ENCODE assay signal across 25 cellular contexts in genomic region chr22:40703174-40703573, GRCh38. TPM values are rescaled to one million over a fixed set of nuclear protein-coding genes. Genes with fewer than 3 reads are reported as not detected.
DNase-seq lines count a peak whose midpoint lies in the region; ATAC-seq, FAIRE-seq and TF ChIP-seq lines count a peak whose summit lies in the region.
"Had no signal": no experiment of that assay in that cellular context is flagged by ENCODE, and none has a peak within 500 bp of the region (broad histone marks: within the 10 kb centered on the region; RNA-seq: fewer than 3 reads in every experiment).

No MANE protein-coding gene starts in this region.

- POLR2A ChIA-PET in WTC11 (lab: Charles Lee), result no interaction called here

- H3K36me3 ChIP-seq in Loucy (ENCODE audit: insufficient read depth, low read length), result no peaks in the 10 kb centered on the region
- no peaks in the 10 kb centered on the region for H3K36me3 ChIP-seq in neuronal stem cell (replicated peaks in 1 of 2; ENCODE audit: control insufficient read depth in 2 of 2, insufficient read depth in 2 of 2, low read length in 2 of 2)
- H3K36me3 ChIP-seq: breast epithelium, esophagus muscularis mucosa had no signal

- CTCF ChIA-PET in WTC11 (lab: Charles Lee), result interaction anchor here (0.8 to 1.6 kb wide), 3 partner anchors 11 to 57 kb away, joined by 3 to 5 read pairs (median 4); no protein-coding TSS in a partner anchor

- H3K27ac ChIP-seq in neuronal stem cell (replicated peaks; ENCODE audit: low read length), result no peak overlapping the region
- H3K27ac ChIP-seq: breast epithelium, esophagus muscularis mucosa, parathyroid adenoma, PC-9 had no signal

- peaks cover 10% of the 10 kb centered on the region for H3K36me3 Mint-ChIP-seq in WTC11
- no peaks in the 10 kb centered on the region for H3K36me3 Mint-ChIP-seq in activated T-cell treated with anti-CD3 and anti-CD28 coated beads, Interleukin-2, amount 50 U/mL, for 24 hours (ENCODE audit: low read depth)
- H3K36me3 Mint-ChIP-seq: activated naive CD4-positive, alpha-beta T cell treated with anti-CD3 and anti-CD28 coated beads, Interleukin-2, amount 50 U/mL, for 24 hours had no signal

- H2BK15ac ChIP-seq in neuronal stem cell (ENCODE audit: low read length), result no peak overlapping the region

- no peaks in the 10 kb centered on the region for H3K9me2 ChIP-seq in Loucy (replicated peaks; ENCODE audit: low read depth, low read length)

- no peaks in the 10 kb centered on the region for H3K79me1 ChIP-seq in neuronal stem cell (ENCODE audit: low read depth, low read length)

- peaks cover 20% of the 10 kb centered on the region for H3K9me3 Mint-ChIP-seq in WTC11
- no peaks in the 10 kb centered on the region for H3K9me3 Mint-ChIP-seq in activated T-cell treated with anti-CD3 and anti-CD28 coated beads, Interleukin-2, amount 50 U/mL, for 24 hours
- H3K9me3 Mint-ChIP-seq: activated naive CD4-positive, alpha-beta T cell treated with anti-CD3 and anti-CD28 coated beads, Interleukin-2, amount 50 U/mL, for 24 hours had no signal

- no peaks in the 10 kb centered on the region for H3K79me2 ChIP-seq in Loucy (ENCODE audit: insufficient read depth, low read length)
- H3K79me2 ChIP-seq: parathyroid adenoma had no signal

- H3K27me3 Mint-ChIP-seq in WTC11 (ENCODE audit: low read depth), result 0 out of 2 replicates have a peak, but pooled peaks cover 3% of the 10 kb centered on the region
- H3K27me3 Mint-ChIP-seq in activated T-cell treated with anti-CD3 and anti-CD28 coated beads, Interleukin-2, amount 50 U/mL, for 24 hours, result no peaks in the 10 kb centered on the region
- H3K27me3 Mint-ChIP-seq: activated naive CD4-positive, alpha-beta T cell treated with anti-CD3 and anti-CD28 coated beads, Interleukin-2, amount 50 U/mL, for 24 hours had no signal

- H3K23ac ChIP-seq in neuronal stem cell (ENCODE audit: low read depth, low read length, poor library complexity), result no peak overlapping the region

- ATAC-seq in WTC11, result peak; percentile 30; the same call in 1 of the 2 replicates
- ATAC-seq: SK-N-SH treated with all-trans-retinoic acid at 6 μM for 48 hours had no signal

- H3K9me3 ChIP-seq in Loucy (ENCODE audit: insufficient read depth, low read depth, low read length) (no peaks in the 10 kb centered on the region), neuronal stem cell (replicated peaks in 1 of 2; ENCODE audit: control insufficient read depth in 2 of 2, insufficient read depth in 1 of 2, low read depth in 1 of 2, low read length in 2 of 2) (peaks cover 2 to 8% of the 10 kb centered on the region in 2 donors)
- H3K9me3 ChIP-seq: breast epithelium, esophagus muscularis mucosa had no signal

- H3K4me3 ChIP-seq in Loucy (ENCODE audit: low read length, poor library complexity, severe bottlenecking), result no peak overlapping the region
- no peak overlapping the region for H3K4me3 ChIP-seq in neuronal stem cell (ENCODE audit: low read length in 2 of 2)
- H3K4me3 ChIP-seq: breast epithelium, esophagus muscularis mucosa, PC-9 had no signal

- DNase-seq in GM12892 (ENCODE audit: insufficient read length) (no peak), WTC11 (ENCODE audit: low spot score) (no peak), neuronal stem cell (ENCODE audit: low spot score) (no peak), DMS79 (lab: John Stamatoyannopoulos, UW) (no peak), Kasumi-1 (lab: John Stamatoyannopoulos, UW) (no peak)
- no peak for DNase-seq in activated T-cell treated with anti-CD3 and anti-CD28 coated beads, Interleukin-2, amount 50 U/mL, for 24 hours
- DNase-seq: activated CD4-positive, alpha-beta T cell treated with anti-CD3 and anti-CD28 coated beads, Interleukin-2, amount 50 U/mL, for 1 hour; activated T-cell treated with anti-CD3 and anti-CD28 coated beads, Interleukin-2, amount 50 U/mL, for 1 hour; AML-193; Caco-2; GDM1; GOT3; NCI-H187 treated with DMSO at 0.1 percent for 48 hours; NCI-H526 treated with DMSO at 0.1 percent for 48 hours; PC-9; stimulated activated CD4-positive, alpha-beta T cell treated with anti-CD3 and anti-CD28 coated beads, Interleukin-2, amount 100 ng/mL, for 48 hours had no signal

- H2AK5ac ChIP-seq in neuronal stem cell (ENCODE audit: low read depth, low read length), result no peak overlapping the region

- peaks cover 14% of the 10 kb centered on the region for H3K4me1 Mint-ChIP-seq in WTC11
- H3K4me1 Mint-ChIP-seq in activated T-cell treated with anti-CD3 and anti-CD28 coated beads, Interleukin-2, amount 50 U/mL, for 24 hours (ENCODE audit: low read depth), result peaks cover 9% of the 10 kb centered on the region

- no peak overlapping the region for H2BK12ac ChIP-seq in neuronal stem cell (ENCODE audit: low read length)

- no peaks in the 10 kb centered on the region for H3F3A ChIP-seq in Loucy (ENCODE audit: low read depth)

- FAIRE-seq in GM12892 (lab: Jason Lieb, UNC), result peak; percentile 70
- FAIRE-seq: TTC549 had no signal

- no peak for TF ChIP-seq POLR2A in GM12892 (IDR thresholded peaks at IDR 0.05; ENCODE audit: low read depth, low read length)

- no peaks in the 10 kb centered on the region for H4K20me1 ChIP-seq in Loucy (ENCODE audit: insufficient read depth, low read length, poor library complexity, severe bottlenecking)

- no peak overlapping the region for H3K14ac ChIP-seq in neuronal stem cell (ENCODE audit: low read length)

- no peaks in the 10 kb centered on the region for H3K27me3 ChIP-seq in Loucy (ENCODE audit: insufficient read depth, low read length, poor library complexity, severe bottlenecking)
- H3K27me3 ChIP-seq in neuronal stem cell (ENCODE audit: control insufficient read depth in 3 of 3, insufficient read depth in 3 of 3, low read depth in 1 of 3, low read length in 3 of 3), result peaks cover 0 to 43% (median 0%) of the 10 kb centered on the region in 3 experiments
- H3K27me3 ChIP-seq: breast epithelium, esophagus muscularis mucosa had no signal

- no CpG with 5 or more reads among the region's 1 CpG for whole genome bisulfite sequencing in neuronal stem cell (ENCODE audit: extremely low coverage in 2 of 2, insufficient read length in 2 of 2, insufficient replicate concordance in 1 of 2), 2 donors

- H3K4me1 ChIP-seq in Loucy (ENCODE audit: insufficient read depth, low read length, poor library complexity, severe bottlenecking), result peaks cover 8% of the 10 kb centered on the region
- H3K4me1 ChIP-seq in neuronal stem cell (ENCODE audit: control insufficient read depth in 2 of 2, insufficient read depth in 1 of 2, low read depth in 1 of 2, low read length in 2 of 2), result no peaks in the 10 kb centered on the region
- H3K4me1 ChIP-seq: breast epithelium, Caco-2, parathyroid adenoma had no signal

- H2AFZ ChIP-seq in Loucy (ENCODE audit: low read length) (peak overlapping the region; percentile 41), neuronal stem cell (ENCODE audit: low read length) (peak overlapping the region; percentile 1)
- H2AFZ ChIP-seq: parathyroid adenoma, PC-9 had no signal

- no peak overlapping the region for H3K4me2 ChIP-seq in Loucy (ENCODE audit: low read depth, low read length, poor library complexity, severe bottlenecking)
- H3K4me2 ChIP-seq in neuronal stem cell (ENCODE audit: insufficient read depth, low read length, poor library complexity, severe bottlenecking), result no peak overlapping the region
- H3K4me2 ChIP-seq: PC-9 had no signal

- H3K27ac Mint-ChIP-seq in WTC11, result no peak overlapping the region; the same call in 1 of the 2 replicates
- H3K27ac Mint-ChIP-seq in activated T-cell treated with anti-CD3 and anti-CD28 coated beads, Interleukin-2, amount 50 U/mL, for 24 hours, result no peak overlapping the region
- H3K27ac Mint-ChIP-seq: activated naive CD4-positive, alpha-beta T cell treated with anti-CD3 and anti-CD28 coated beads, Interleukin-2, amount 50 U/mL, for 24 hours had no signal

- H4K91ac ChIP-seq in neuronal stem cell (ENCODE audit: low read depth, low read length, poor library complexity), result no peak overlapping the region

- no peak overlapping the region for H4K8ac ChIP-seq in neuronal stem cell (ENCODE audit: low read depth, low read length)

- no peak overlapping the region for H3K4me3 Mint-ChIP-seq in WTC11
- H3K4me3 Mint-ChIP-seq in activated T-cell treated with anti-CD3 and anti-CD28 coated beads, Interleukin-2, amount 50 U/mL, for 24 hours, result no peak overlapping the region
- H3K4me3 Mint-ChIP-seq: activated naive CD4-positive, alpha-beta T cell treated with anti-CD3 and anti-CD28 coated beads, Interleukin-2, amount 50 U/mL, for 24 hours had no signal

- peak overlapping the region; percentile 2 for H3K9ac ChIP-seq in Loucy (ENCODE audit: low read depth, low read length, poor library complexity, severe bottlenecking)
- H3K9ac ChIP-seq in neuronal stem cell (ENCODE audit: low read depth, low read length, poor library complexity), result no peak overlapping the region
- H3K9ac ChIP-seq: parathyroid adenoma had no signal

- H3K18ac ChIP-seq in neuronal stem cell (ENCODE audit: low read length), result no peak overlapping the region

- no peak for TF ChIP-seq CTCF in Loucy (conservative IDR thresholded peaks at IDR 0.05; ENCODE audit: low read length)
- no peak for TF ChIP-seq CTCF in WTC11 (IDR thresholded peaks at IDR 0.05)

- H2BK5ac ChIP-seq in neuronal stem cell (ENCODE audit: low read length), result no peak overlapping the region

- no peak overlapping the region for H2BK120ac ChIP-seq in neuronal stem cell (ENCODE audit: low read depth, low read length)

- H3K4ac ChIP-seq in neuronal stem cell (ENCODE audit: low read length), result no peak overlapping the region

TF ChIP-seq in WTC11, 78 proteins besides CTCF, POLR2A, EP300 and RAD21 (continues in another document):
- TF ChIP-seq GTF2I (CRISPR knock-in tag; conservative IDR thresholded peaks at IDR 0.05), result no peak

RNA-seq across cellular contexts. Expression of gene MCHR1, which starts 23.9 kb away (rescaled TPM):
- polyA plus RNA-seq in GM12892 (2012; ENCODE audit: missing spikeins), result not detected
- total RNA-seq in WTC11 (2021), result 0.57 to 1.0 TPM (median 0.69 TPM) in 3 replicates
- 0.18 TPM for polyA plus RNA-seq in neuronal stem cell (2013, experiment 1 of 2)
- 0.18 TPM for polyA plus RNA-seq in neuronal stem cell (2013, experiment 2 of 2)
- total RNA-seq: breast epithelium, Caco-2, LHCN-M2, lung microvascular endothelial cell had no signal
